In genomic region chr12:95548056-95548538, GRCh38 we compare ENCODE assay signal across 8 cellular contexts. TPM values are rescaled to one million over a fixed set of nuclear protein-coding genes. Genes with fewer than 3 reads are reported as not detected.
A peak's percentile ranks its signal among the peaks of the same experiment; 100 is the strongest.
DNase-seq lines count a peak whose midpoint lies in the region; ATAC-seq and TF ChIP-seq lines count a peak whose summit lies in the region.

No MANE protein-coding gene starts in this region.

- H3K9me3 Mint-ChIP-seq in activated CD4-positive, alpha-beta memory T cell treated with anti-CD3 and anti-CD28 coated beads for 36 hours = peaks cover 8% of the 10 kb centered on the region
- H3K9me3 Mint-ChIP-seq in naive B cell = peaks cover 0 to 6% (median 0%) of the 10 kb centered on the region in 7 donors

- H3K4me3 ChIP-seq in A673 (ENCODE audit: low read depth, low read length, poor library complexity, severe bottlenecking) (peak overlapping the region; percentile 89), epithelial cell of proximal tubule (ENCODE audit: low read depth, low read length) (peak overlapping the region; percentile 65), thyroid gland (replicated peaks in 1 of 3) (peak overlapping the region; percentile 72 to 87 (median 81))

- H3K27me3 ChIP-seq in A673 (replicated peaks; ENCODE audit: insufficient read depth, low read depth, low read length, poor library complexity) (no peaks in the 10 kb centered on the region), thyroid gland (no peaks in the 10 kb centered on the region)

- H3K9me3 ChIP-seq in A673 (ENCODE audit: low read depth, low read length, poor library complexity, severe bottlenecking) = peaks cover 5% of the 10 kb centered on the region
- H3K9me3 ChIP-seq in thyroid gland = no peaks in the 10 kb centered on the region

- 3 to 14% methylated on average over 4 to 13 of the region's 50 CpGs for WGBS in thyroid gland, 2 donors

- DNase-seq in A673 (ENCODE audit: low spot score) (peak; percentile 53), HUDEP-2 (lab: John Stamatoyannopoulos, UW; ENCODE audit: unreplicated experiment in 76 of 76) (peak in 47 of 76 experiments; percentile 3 to 65 (median 33)), epithelial cell of proximal tubule (ENCODE audit: low read depth) (no peak), naive B cell (no peak), thyroid gland (peak; percentile 48 to 53), hippocampal formation (lab: John Stamatoyannopoulos, UW) (no peak)
- peak; percentile 48 for DNase-seq in activated CD4-positive, alpha-beta memory T cell treated with anti-CD3 and anti-CD28 coated beads for 36 hours

- peaks cover 6% of the 10 kb centered on the region for H3K36me3 Mint-ChIP-seq in activated CD4-positive, alpha-beta memory T cell treated with anti-CD3 and anti-CD28 coated beads for 36 hours
- H3K36me3 Mint-ChIP-seq in naive B cell = no peaks in the 10 kb centered on the region

- TF ChIP-seq CTCF in A673 (conservative IDR thresholded peaks at IDR 0.05; ENCODE audit: low read depth, low read length) (no peak), epithelial cell of proximal tubule (conservative IDR thresholded peaks at IDR 0.05; ENCODE audit: low read depth, low read length) (no peak), thyroid gland (IDR thresholded peaks at IDR 0.05) (no peak)

- no TSS peak for BruUV-seq in A673 (replicated peaks; lab: Mats Ljungman, UMichigan)

- H3K27me3 Mint-ChIP-seq in activated CD4-positive, alpha-beta memory T cell treated with anti-CD3 and anti-CD28 coated beads for 36 hours = peaks cover 20% of the 10 kb centered on the region
- H3K27me3 Mint-ChIP-seq in naive B cell = peaks cover 0 to 7% (median 0%) of the 10 kb centered on the region in 3 donors

- TF ChIP-seq POLR2A in thyroid gland (IDR thresholded peaks at IDR 0.05) = no peak

- intact Hi-C loops in A673 (cut with micrococcal nuclease; ENCODE audit: unreplicated experiment) = no loop called here
- intact Hi-C loops in activated CD4-positive, alpha-beta memory T cell treated with anti-CD3 and anti-CD28 coated beads for 36 hours (cut with micrococcal nuclease) = loop anchor here (1.0 to 5.0 kb wide), 2 partner anchors 76 to 331 kb away; partner anchors contain the start of genes FGD6, METAP2 and VEZT
- intact Hi-C loops in thyroid gland (cut with DNase I) = no loop called here

- H3K4me1 ChIP-seq in A673 (ENCODE audit: insufficient read depth, low read length, poor library complexity, severe bottlenecking) (peaks cover 29% of the 10 kb centered on the region), thyroid gland (peaks cover 0 to 3% of the 10 kb centered on the region in 2 donors)

- peak overlapping the region; percentile 85 for H3K4me3 Mint-ChIP-seq in activated CD4-positive, alpha-beta memory T cell treated with anti-CD3 and anti-CD28 coated beads for 36 hours
- H3K4me3 Mint-ChIP-seq in naive B cell = peak overlapping the region; percentile 87 to 95 (median 93)

- H3K27ac ChIP-seq in A673 (ENCODE audit: low read depth, low read length, poor library complexity, severe bottlenecking) = peak overlapping the region; percentile 79
- H3K27ac ChIP-seq in thyroid gland = peak overlapping the region; percentile 45 to 76 (median 52)

- peaks cover 26% of the 10 kb centered on the region for H3K4me1 Mint-ChIP-seq in activated CD4-positive, alpha-beta memory T cell treated with anti-CD3 and anti-CD28 coated beads for 36 hours (ENCODE audit: low read depth)
- peaks cover 16 to 32% (median 20%) of the 10 kb centered on the region in 3 donors for H3K4me1 Mint-ChIP-seq in naive B cell

- ATAC-seq in naive B cell (ENCODE audit: low read depth in 2 of 2) = peak; percentile 29 to 34
- no peak for ATAC-seq in HG03175 (IDR thresholded peaks at IDR 0.05; ENCODE audit: unreplicated experiment)

- POLR2A ChIA-PET in A673 (lab: Charles Lee; ENCODE audit: low non-redundant PET) = no interaction called here
- POLR2A ChIA-PET in activated CD4-positive, alpha-beta memory T cell treated with anti-CD3 and anti-CD28 coated beads for 36 hours (lab: Charles Lee) = interaction anchor here (1.0 kb wide), 1 partner anchor 75 kb away, joined by 4 read pairs; no protein-coding TSS in a partner anchor

- no peaks in the 10 kb centered on the region for H3K36me3 ChIP-seq in A673 (ENCODE audit: insufficient read depth, low read length, poor library complexity, severe bottlenecking)
- H3K36me3 ChIP-seq in thyroid gland = no peaks in the 10 kb centered on the region

- peak overlapping the region; percentile 64 for H3K27ac Mint-ChIP-seq in activated CD4-positive, alpha-beta memory T cell treated with anti-CD3 and anti-CD28 coated beads for 36 hours
- peak overlapping the region; percentile 74 to 95 (median 88) for H3K27ac Mint-ChIP-seq in naive B cell

- CTCF ChIA-PET in A673 (lab: Charles Lee) = no interaction called here
- CTCF ChIA-PET in activated CD4-positive, alpha-beta memory T cell treated with anti-CD3 and anti-CD28 coated beads for 36 hours (lab: Charles Lee) = interaction anchor here (0.5 to 2.2 kb wide), 2 partner anchors 14 to 342 kb away, joined by 3 to 12 read pairs; no protein-coding TSS in a partner anchor

RNA-seq across cellular contexts. Expression of gene USP44, which starts 3.2 kb away (rescaled TPM):
- total RNA-seq in A673 (2021) = 6.9 and 7.1 TPM in 2 replicates
- 1 to 10 TPM; 2.8 to 2.9 TPM for total RNA-seq in activated CD4-positive, alpha-beta memory T cell treated with anti-CD3 and anti-CD28 coated beads for 36 hours
- total RNA-seq in epithelial cell of proximal tubule = 2.1 and 7.9 TPM in 2 replicates
- 10 to 100 TPM in 2 of 6 donors, 1 to 10 TPM in 4; 5.4 to 13.8 (median 8.5) TPM for polyA plus RNA-seq in naive B cell (ENCODE audit: low read depth in 6 of 6)
- 1 to 10 TPM; 2.8 to 9.1 (median 6.3) TPM for total RNA-seq in thyroid gland

Comparison
In these comparisons a context has a peak if more than half of its experiments do, and no peak if none do; other contexts are left out.
1. DNase-seq: peak in A673 (single experiment), HUDEP-2 (47 of 76), activated CD4-positive, alpha-beta memory T cell treated with anti-CD3 and anti-CD28 coated beads for 36 hours (single experiment) and thyroid gland (2 of 2); none in epithelial cell of proximal tubule (single experiment), naive B cell (single experiment) and hippocampal formation (0 of 2).
2. Peak in every context shown above with its lines, with median percentiles within 50 percentile points of each other: H3K4me3 ChIP-seq.